ENCODE assay signal across 11 cellular contexts in genomic region chr2:13492262-13492661, GRCh38.
"Had no signal": no experiment of that assay in that cellular context is flagged by ENCODE, and none has a peak within 500 bp of the region (broad histone marks: within the 10 kb centered on the region; RNA-seq: fewer than 3 reads in every experiment).

No MANE protein-coding gene starts in this region.

- H3K9ac ChIP-seq: GM23248 had no signal

- H2AFZ ChIP-seq: GM23248, GM23338 had no signal

- H3K9me3 ChIP-seq: HAP-1 had no signal

- H3K27ac ChIP-seq: GM23248 had no signal

- FAIRE-seq: H1, H54 had no signal

- H3K4me3 ChIP-seq: GM23248, GM23338, HAP-1 had no signal

- ATAC-seq: GM23338, HCT116 had no signal

- H3K36me3 ChIP-seq: HAP-1 had no signal

- H3K4me1 ChIP-seq: HAP-1 had no signal

- DNase-seq: GM23248, GOT3, H7, H9, HCEC 1CT, HFFc6 had no signal

- H3K4me2 ChIP-seq: GM23338 had no signal
